In the genomic region with DNA sequence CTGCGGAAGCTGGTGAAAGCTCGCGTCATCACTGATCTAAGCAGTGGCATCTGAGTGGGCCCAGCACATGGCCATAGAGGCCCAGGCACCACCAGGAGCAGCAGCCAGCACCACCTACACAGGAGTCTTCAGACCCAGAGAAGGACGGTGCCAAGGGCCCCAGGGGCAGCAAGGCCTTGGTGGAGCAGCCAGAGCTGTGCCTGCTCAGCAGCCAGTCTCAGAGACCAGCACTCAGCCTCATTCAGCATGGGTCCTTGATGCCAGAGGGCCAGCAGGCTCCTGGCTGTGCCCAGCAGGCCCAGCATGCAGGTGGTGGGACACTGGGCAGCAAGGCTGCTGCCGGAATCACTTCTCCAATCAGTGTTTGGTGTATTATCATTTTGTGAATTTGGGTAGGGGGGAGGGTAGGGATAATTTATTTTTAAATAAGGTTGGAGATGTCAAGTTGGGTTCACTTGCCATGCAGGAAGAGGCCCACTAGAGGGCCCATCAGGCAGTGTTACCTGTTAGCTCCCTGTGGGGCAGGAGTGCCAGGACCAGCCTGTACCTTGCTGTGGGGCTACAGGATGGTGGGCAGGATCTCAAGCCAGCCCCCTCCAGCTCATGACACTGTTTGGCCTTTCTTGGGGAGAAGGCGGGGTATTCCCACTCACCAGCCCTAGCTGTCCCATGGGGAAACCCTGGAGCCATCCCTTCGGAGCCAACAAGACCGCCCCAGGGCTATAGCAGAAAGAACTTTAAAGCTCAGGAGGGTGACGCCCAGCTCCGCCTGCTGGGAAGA, we compare ENCODE assay signal across 1 cellular context.
TF ChIP-seq lines count a peak whose summit lies in the region.

No MANE protein-coding gene starts in this region.

TF ChIP-seq in A549, 52 proteins besides CTCF, POLR2A, EP300 and RAD21 (continued from another document):
- no peak for TF ChIP-seq ZSCAN20 (CRISPR knock-in tag; IDR thresholded peaks at IDR 0.05)
- no peak for TF ChIP-seq EHMT2 (IDR thresholded peaks at IDR 0.05; ENCODE audit: low read depth)
- no peak for TF ChIP-seq KDM1A (IDR thresholded peaks at IDR 0.05; ENCODE audit: low read depth)
- no peak for TF ChIP-seq RARB (CRISPR knock-in tag; IDR thresholded peaks at IDR 0.05)
- no peak for TF ChIP-seq JUN (IDR thresholded peaks at IDR 0.05)
- no peak for TF ChIP-seq POLR2AphosphoS2 (conservative IDR thresholded peaks at IDR 0.05; ENCODE audit: low read length)
- TF ChIP-seq CHD4 (IDR thresholded peaks at IDR 0.05; ENCODE audit: borderline replicate concordance) = no peak
TF ChIP-seq in A549: peak in this region for 0.
